ENCODE assay signal across 8 cellular contexts in genomic region chr17:50638851-50639767, GRCh38. TPM values are rescaled to one million over a fixed set of nuclear protein-coding genes. Genes with fewer than 3 reads are reported as not detected.
DNase-seq lines count a peak whose midpoint lies in the region; ATAC-seq, FAIRE-seq and TF ChIP-seq lines count a peak whose summit lies in the region.

No MANE protein-coding gene starts in this region.

- intact Hi-C loops in psoas muscle (cut with DNase I) = no loop called here

- peak overlapping the region; percentile 86 for H3K27ac ChIP-seq in SJSA1
- no peak overlapping the region for H3K27ac ChIP-seq in psoas muscle

- H3K36me3 ChIP-seq in SJSA1 = no peaks in the 10 kb centered on the region
- no peaks in the 10 kb centered on the region for H3K36me3 ChIP-seq in psoas muscle (ENCODE audit: insufficient read depth in 1 of 2, low read depth in 1 of 2)

- WGBS in psoas muscle, 3 donors = 32 to 48% (median 33%) methylated on average over 10 of the region's 10 CpGs

- H3K4me1 ChIP-seq in SJSA1 (replicated peaks) = peaks cover 78% of the 10 kb centered on the region
- H3K4me1 ChIP-seq in psoas muscle = peaks cover 20% of the 10 kb centered on the region

- peak; percentile 33 for DNase-seq in G401 (ENCODE audit: low spot score)
- peak; percentile 100 for DNase-seq in SJSA1 (ENCODE audit: low read depth in 1 of 2, low spot score in 2 of 2)
- DNase-seq in frontal cortex (ENCODE audit: low spot score in 2 of 2) = peak; percentile 33 to 64
- DNase-seq in psoas muscle = peak; percentile 87 to 88
- DNase-seq in stimulated activated naive CD8-positive, alpha-beta T cell treated with anti-CD3 and anti-CD28 coated beads, Interleukin-15, Interleukin-2, amounts not matched to agents 100 U/mL and 50 U/mL, for 24 hours = no peak
- no peak for DNase-seq in activated CD8-positive, alpha-beta memory T cell treated with anti-CD3 and anti-CD28 coated beads for 24 hours

- H3K4me3 ChIP-seq in SJSA1 (no peak overlapping the region), psoas muscle (no peak overlapping the region)

- no peak for TF ChIP-seq CTCF in psoas muscle (IDR thresholded peaks at IDR 0.05)

- H3K9me3 ChIP-seq in SJSA1 (replicated peaks) (no peaks in the 10 kb centered on the region), psoas muscle (no peaks in the 10 kb centered on the region)

- FAIRE-seq in frontal cortex (lab: Jason Lieb, UNC) = no peak

- H3K27me3 ChIP-seq in SJSA1 (replicated peaks) = no peaks in the 10 kb centered on the region
- H3K27me3 ChIP-seq in psoas muscle (ENCODE audit: insufficient read depth in 3 of 3, low read length in 2 of 3) = peaks cover 0 to 23% (median 19%) of the 10 kb centered on the region in 3 donors

- ATAC-seq in psoas muscle = peak; percentile 63 to 78 (median 70)
- ATAC-seq in GM21825 (IDR thresholded peaks at IDR 0.05; ENCODE audit: unreplicated experiment) = no peak
- no peak for ATAC-seq in stimulated activated naive CD8-positive, alpha-beta T cell treated with anti-CD3 and anti-CD28 coated beads, Interleukin-15, Interleukin-2, amounts not matched to agents 100 U/mL and 50 U/mL, for 24 hours
- ATAC-seq in GM21717 (IDR thresholded peaks at IDR 0.05; ENCODE audit: unreplicated experiment) = no peak

- in situ Hi-C loops in G401 (cut with HindIII; ENCODE audit: low sequenced_read_pairs) = loop anchor here (5.0 kb wide), 1 partner anchor 77 kb away; the partner anchor contains the start of gene CACNA1G

RNA-seq across cellular contexts. Expression of gene ABCC3, which starts 4.4 kb away (rescaled TPM):
- total RNA-seq in G401 (2014; rRNA removed; shearing (Covaris generic)) = not detected in 2 replicates
- total RNA-seq in SJSA1 (2014; rRNA removed; shearing (Covaris generic)) = 7.6 and 9.6 TPM in 2 replicates
- not detected for total RNA-seq in frontal cortex
- 1 to 10 TPM in 2 of 4 donors, under 1 TPM in 2; 0.36 to 1.6 (median 0.94) TPM for total RNA-seq in psoas muscle
- polyA plus RNA-seq in psoas muscle = 1 to 10 TPM in 1 of 3 donors, under 1 TPM in 2; 0.39 to 1.2 (median 0.45) TPM

Comparison
In these comparisons a context has a peak if more than half of its experiments do, and no peak if none do; other contexts are left out.
1. DNase-seq: peak in G401 (single experiment), SJSA1 (2 of 2), frontal cortex (2 of 2) and psoas muscle (2 of 2); none in stimulated activated naive CD8-positive, alpha-beta T cell treated with anti-CD3 and anti-CD28 coated beads, Interleukin-15, Interleukin-2, amounts not matched to agents 100 U/mL and 50 U/mL, for 24 hours (single experiment) and activated CD8-positive, alpha-beta memory T cell treated with anti-CD3 and anti-CD28 coated beads for 24 hours (single experiment).
2. ATAC-seq: peak in psoas muscle (4 of 4); none in GM21825 (single experiment), stimulated activated naive CD8-positive, alpha-beta T cell treated with anti-CD3 and anti-CD28 coated beads, Interleukin-15, Interleukin-2, amounts not matched to agents 100 U/mL and 50 U/mL, for 24 hours (single experiment) and GM21717 (single experiment).